3 cellular contexts compared by ENCODE assay signal in genomic region chr9:124373851-124374250, GRCh38.
"Had no signal": no experiment of that assay in that cellular context is flagged by ENCODE, and none has a peak within 500 bp of the region (broad histone marks: within the 10 kb centered on the region; RNA-seq: fewer than 3 reads in every experiment).

No MANE protein-coding gene starts in this region.

- DNase-seq: GDM1, GF-D8 had no signal

- H3K4me3 ChIP-seq: GM12878 had no signal

- ATAC-seq: GM12878 had no signal
